ENCODE assay signal across 12 cellular contexts in genomic region chr14:54669759-54670630, GRCh38.
DNase-seq lines count a peak whose midpoint lies in the region; ATAC-seq, FAIRE-seq and TF ChIP-seq lines count a peak whose summit lies in the region.
"Had no signal": no experiment of that assay in that cellular context is flagged by ENCODE, and none has a peak within 500 bp of the region (broad histone marks: within the 10 kb centered on the region; RNA-seq: fewer than 3 reads in every experiment).

No MANE protein-coding gene starts in this region.

- ATAC-seq in natural killer cell (peak; percentile 82 to 95 (median 87)), GM21390 (IDR thresholded peaks at IDR 0.05; ENCODE audit: unreplicated experiment) (no peak), HG03095 (IDR thresholded peaks at IDR 0.05; ENCODE audit: unreplicated experiment) (no peak), esophagus mucosa (no peak)
- ATAC-seq: K562 had no signal

- H3K27ac Mint-ChIP-seq in natural killer cell = peak overlapping the region in 1 of 2 donors; percentile 71
- H3K27ac Mint-ChIP-seq: memory B cell had no signal

- H3K4me3 Mint-ChIP-seq in natural killer cell = peak overlapping the region; percentile 49
- H3K4me3 Mint-ChIP-seq: memory B cell had no signal

- H3K4me3 ChIP-seq in A673 (ENCODE audit: low read depth, low read length, poor library complexity, severe bottlenecking) = no peak overlapping the region
- no peak overlapping the region for H3K4me3 ChIP-seq in astrocyte of the spinal cord (ENCODE audit: low read depth, low read length)
- H3K4me3 ChIP-seq: coronary artery, K562 had no signal

- H3K4me1 ChIP-seq in A673 (ENCODE audit: insufficient read depth, low read length, poor library complexity, severe bottlenecking) = peaks cover 28% of the 10 kb centered on the region

- H3K9me3 ChIP-seq in A673 (ENCODE audit: low read depth, low read length, poor library complexity, severe bottlenecking) = no peaks in the 10 kb centered on the region

- FAIRE-seq in HTR-8/SVneo (lab: Jason Lieb, UNC) = peak; percentile 89
- FAIRE-seq: K562 had no signal

- peaks cover 70 to 82% of the 10 kb centered on the region in 2 donors for H3K27me3 Mint-ChIP-seq in natural killer cell (ENCODE audit: low read depth in 2 of 2)
- H3K27me3 Mint-ChIP-seq: memory B cell had no signal

- H3K4me1 Mint-ChIP-seq in natural killer cell = peaks cover 21 to 22% of the 10 kb centered on the region in 2 donors

- intact Hi-C loops in A673 (cut with micrococcal nuclease; ENCODE audit: unreplicated experiment) = no loop called here
- intact Hi-C loops in natural killer cell (cut with micrococcal nuclease) = no loop called here

- H3K36me3 ChIP-seq in A673 (ENCODE audit: insufficient read depth, low read length, poor library complexity, severe bottlenecking) = no peaks in the 10 kb centered on the region

- no TSS peak for BruUV-seq in A673 (replicated peaks; lab: Mats Ljungman, UMichigan)

- H3K9me3 Mint-ChIP-seq in natural killer cell = no peaks in the 10 kb centered on the region
- H3K9me3 Mint-ChIP-seq: memory B cell had no signal

- H3K36me3 Mint-ChIP-seq in natural killer cell = no peaks in the 10 kb centered on the region

- CTCF ChIA-PET in A673 (lab: Charles Lee) = interaction anchor here (1.2 kb wide), 1 partner anchor 14 kb away, joined by 3 read pairs; no protein-coding TSS in a partner anchor

- no peak for TF ChIP-seq CTCF in A673 (conservative IDR thresholded peaks at IDR 0.05; ENCODE audit: low read depth, low read length)
- no peak for TF ChIP-seq CTCF in astrocyte of the spinal cord (IDR thresholded peaks at IDR 0.05; ENCODE audit: low read depth, low read length)
- no peak for TF ChIP-seq CTCF in natural killer cell (IDR thresholded peaks at IDR 0.05)

- POLR2A ChIA-PET in A673 (lab: Charles Lee; ENCODE audit: low non-redundant PET) = no interaction called here

- no peaks in the 10 kb centered on the region for H3K27me3 ChIP-seq in A673 (replicated peaks; ENCODE audit: insufficient read depth, low read depth, low read length, poor library complexity)

- H3K27ac ChIP-seq in A673 (ENCODE audit: low read depth, low read length, poor library complexity, severe bottlenecking) = no peak overlapping the region
- H3K27ac ChIP-seq: coronary artery had no signal

- peak; percentile 67 for DNase-seq in A673 (ENCODE audit: low spot score)
- DNase-seq in HTR-8/SVneo (ENCODE audit: insufficient read length, low spot score) = peak; percentile 74
- DNase-seq in astrocyte of the spinal cord (ENCODE audit: low read depth, low spot score) = peak; percentile 97
- DNase-seq in natural killer cell = peak; percentile 51
- DNase-seq in NCI-H1105 (lab: John Stamatoyannopoulos, UW) = no peak
- DNase-seq: DMS79 treated with DMSO at 0.1 percent for 48 hours had no signal

- in situ Hi-C loops in astrocyte of the spinal cord (cut with HindIII; ENCODE audit: low sequenced_read_pairs) = no loop called here

Comparison
In these comparisons a context has a peak if more than half of its experiments do, and no peak if none do; other contexts are left out.
1. ATAC-seq: peak in natural killer cell (3 of 3); none in GM21390 (single experiment), HG03095 (single experiment) and esophagus mucosa (single experiment).